In the genomic region with DNA sequence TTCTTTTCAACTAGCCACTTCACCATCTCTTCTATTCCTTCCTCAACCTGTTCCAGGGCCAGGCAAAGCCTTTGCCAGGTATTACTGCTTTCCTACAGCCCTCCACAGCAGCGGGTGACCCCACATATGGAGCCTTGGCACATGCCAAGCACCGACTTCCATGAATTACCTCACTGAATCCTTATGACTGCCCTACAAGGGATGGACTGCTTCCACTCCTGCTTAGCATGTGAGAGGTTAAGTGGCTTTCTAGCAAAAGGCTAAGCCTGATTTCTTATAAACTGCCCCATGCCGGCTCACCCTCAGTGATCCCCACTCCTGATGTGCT, we compare ENCODE assay signal across 14 cellular contexts. TPM values are rescaled to one million over a fixed set of nuclear protein-coding genes. Genes with fewer than 3 reads are reported as not detected.
DNase-seq lines count a peak whose midpoint lies in the region; ATAC-seq and TF ChIP-seq lines count a peak whose summit lies in the region.
"Had no signal": no experiment of that assay in that cellular context is flagged by ENCODE, and none has a peak within 500 bp of the region (broad histone marks: within the 10 kb centered on the region; RNA-seq: fewer than 3 reads in every experiment).

No MANE protein-coding gene starts in this region.

- ATAC-seq in right cardiac atrium, result peak in 1 of 2 donors; percentile 45
- no peak for ATAC-seq in activated CD8-positive, alpha-beta T cell treated with anti-CD3 and anti-CD28 coated beads, Interleukin-2, amount 10 ng/mL, durations not matched to agents 7 days and 5 days
- no peak for ATAC-seq in GM18861 (IDR thresholded peaks at IDR 0.05; ENCODE audit: unreplicated experiment)
- ATAC-seq: activated T-helper 17 cell treated with anti-CD3 and anti-CD28 coated beads, Interleukin-2, amount 50 U/mL, for 72 hours had no signal

- TF ChIP-seq CTCF in C4-2B (conservative IDR thresholded peaks at IDR 0.05) (no peak), brain microvascular endothelial cell (IDR thresholded peaks at IDR 0.05; ENCODE audit: low read depth, low read length, missing control alignments) (no peak), chondrocyte (IDR thresholded peaks at IDR 0.05) (no peak)

- POLR2A ChIA-PET in activated CD8-positive, alpha-beta T cell treated with anti-CD3 and anti-CD28 coated beads, Interleukin-2, amount 10 ng/mL, durations not matched to agents 7 days and 5 days (lab: Charles Lee), result no interaction called here

- no peak overlapping the region for H3K9ac ChIP-seq in skeletal muscle satellite cell (ENCODE audit: low read depth, low read length)

- H3K4me3 Mint-ChIP-seq in chondrocyte (ENCODE audit: unreplicated experiment), result no peak overlapping the region
- no peak overlapping the region for H3K4me3 Mint-ChIP-seq in activated CD8-positive, alpha-beta T cell treated with anti-CD3 and anti-CD28 coated beads, Interleukin-2, amount 10 ng/mL, durations not matched to agents 7 days and 5 days
- H3K4me3 Mint-ChIP-seq: activated CD4-positive, alpha-beta T cell treated with anti-CD3 and anti-CD28 coated beads, Interleukin-2, amount 10 ng/mL, durations not matched to agents 7 days and 5 days; activated T-helper 17 cell treated with anti-CD3 and anti-CD28 coated beads, Interleukin-2, amount 50 U/mL, for 72 hours had no signal

- no peaks in the 10 kb centered on the region for H3K36me3 ChIP-seq in brain microvascular endothelial cell (replicated peaks)
- no peaks in the 10 kb centered on the region for H3K36me3 ChIP-seq in skeletal muscle satellite cell (ENCODE audit: insufficient read depth, low read length)
- H3K36me3 ChIP-seq: MG63 had no signal

- in situ Hi-C loops in brain microvascular endothelial cell (cut with HindIII; ENCODE audit: low pct_ligation_motif_present, low sequenced_read_pairs), result no loop called here

- no peaks in the 10 kb centered on the region for H3K9me3 Mint-ChIP-seq in chondrocyte (ENCODE audit: low read depth)
- no peaks in the 10 kb centered on the region for H3K9me3 Mint-ChIP-seq in activated CD8-positive, alpha-beta T cell treated with anti-CD3 and anti-CD28 coated beads, Interleukin-2, amount 10 ng/mL, durations not matched to agents 7 days and 5 days (ENCODE audit: insufficient read depth)
- H3K9me3 Mint-ChIP-seq: activated CD4-positive, alpha-beta T cell treated with anti-CD3 and anti-CD28 coated beads, Interleukin-2, amount 10 ng/mL, durations not matched to agents 7 days and 5 days; activated T-helper 17 cell treated with anti-CD3 and anti-CD28 coated beads, Interleukin-2, amount 50 U/mL, for 72 hours; naive B cell had no signal

- no peak overlapping the region for H3K27ac Mint-ChIP-seq in chondrocyte (ENCODE audit: unreplicated experiment)
- H3K27ac Mint-ChIP-seq in activated CD8-positive, alpha-beta T cell treated with anti-CD3 and anti-CD28 coated beads, Interleukin-2, amount 10 ng/mL, durations not matched to agents 7 days and 5 days, result no peak overlapping the region
- H3K27ac Mint-ChIP-seq: activated CD4-positive, alpha-beta T cell treated with anti-CD3 and anti-CD28 coated beads, Interleukin-2, amount 10 ng/mL, durations not matched to agents 7 days and 5 days; activated T-helper 17 cell treated with anti-CD3 and anti-CD28 coated beads, Interleukin-2, amount 50 U/mL, for 72 hours; naive B cell had no signal

- peaks cover 12% of the 10 kb centered on the region for H3K4me1 Mint-ChIP-seq in chondrocyte (ENCODE audit: low read depth)
- H3K4me1 Mint-ChIP-seq in activated CD8-positive, alpha-beta T cell treated with anti-CD3 and anti-CD28 coated beads, Interleukin-2, amount 10 ng/mL, durations not matched to agents 7 days and 5 days (ENCODE audit: low read depth), result no peaks in the 10 kb centered on the region
- H3K4me1 Mint-ChIP-seq: activated CD4-positive, alpha-beta T cell treated with anti-CD3 and anti-CD28 coated beads, Interleukin-2, amount 10 ng/mL, durations not matched to agents 7 days and 5 days; activated T-helper 17 cell treated with anti-CD3 and anti-CD28 coated beads, Interleukin-2, amount 50 U/mL, for 72 hours; naive B cell had no signal

- CTCF ChIA-PET in activated CD8-positive, alpha-beta T cell treated with anti-CD3 and anti-CD28 coated beads, Interleukin-2, amount 10 ng/mL, durations not matched to agents 7 days and 5 days (lab: Charles Lee), result no interaction called here

- 54% methylated on average over 3 of the region's 3 CpGs for WGBS in right cardiac atrium

- H3K27ac ChIP-seq in C4-2B (peak overlapping the region; percentile 3; the same call in 1 of the 2 replicates), brain microvascular endothelial cell (peak overlapping the region; percentile 76), right cardiac atrium (ENCODE audit: low read length) (peak overlapping the region; percentile 93)

- H3K4me3 ChIP-seq in brain microvascular endothelial cell (ENCODE audit: low read depth, low read length), result no peak overlapping the region
- no peak overlapping the region for H3K4me3 ChIP-seq in right cardiac atrium (ENCODE audit: low read length)
- H3K4me3 ChIP-seq in skeletal muscle satellite cell (ENCODE audit: low read length), result no peak overlapping the region
- H3K4me3 ChIP-seq: MG63 had no signal

- no peaks in the 10 kb centered on the region for H3K27me3 ChIP-seq in brain microvascular endothelial cell (replicated peaks)
- no peaks in the 10 kb centered on the region for H3K27me3 ChIP-seq in right cardiac atrium (ENCODE audit: control insufficient read depth, insufficient read depth)
- no peaks in the 10 kb centered on the region for H3K27me3 ChIP-seq in skeletal muscle satellite cell (ENCODE audit: control insufficient read depth, insufficient read depth, low read length)
- H3K27me3 ChIP-seq: MG63 had no signal

- H3K4me2 ChIP-seq in skeletal muscle satellite cell (ENCODE audit: low read length), result peak overlapping the region; percentile 5

- H3K9me3 ChIP-seq in right cardiac atrium (ENCODE audit: control insufficient read depth, low read length) (no peaks in the 10 kb centered on the region), skeletal muscle satellite cell (replicated peaks; ENCODE audit: low read length) (no peaks in the 10 kb centered on the region)
- H3K9me3 ChIP-seq: MG63 had no signal

- no peaks in the 10 kb centered on the region for H3K36me3 Mint-ChIP-seq in chondrocyte (ENCODE audit: low read depth)
- H3K36me3 Mint-ChIP-seq in activated CD8-positive, alpha-beta T cell treated with anti-CD3 and anti-CD28 coated beads, Interleukin-2, amount 10 ng/mL, durations not matched to agents 7 days and 5 days (ENCODE audit: low read depth), result no peaks in the 10 kb centered on the region
- H3K36me3 Mint-ChIP-seq: naive B cell had no signal

- DNase-seq in brain microvascular endothelial cell (no peak), right cardiac atrium (no peak), SK-N-DZ (ENCODE audit: low spot score) (no peak), chondrocyte (ENCODE audit: low spot score) (no peak)
- DNase-seq in activated CD8-positive, alpha-beta T cell treated with anti-CD3 and anti-CD28 coated beads, Interleukin-2, amount 10 ng/mL, durations not matched to agents 7 days and 5 days, result no peak
- DNase-seq: activated CD4-positive, alpha-beta T cell treated with anti-CD3 and anti-CD28 coated beads, Interleukin-2, amount 10 ng/mL, durations not matched to agents 7 days and 5 days; naive B cell; OCI-M1; T-helper 9 cell had no signal

- H3K4me1 ChIP-seq in right cardiac atrium (ENCODE audit: control insufficient read depth, insufficient read depth, low read length) (peaks cover 26% of the 10 kb centered on the region), skeletal muscle satellite cell (ENCODE audit: control insufficient read depth, insufficient read depth, low read length) (peaks cover 11% of the 10 kb centered on the region)

- intact Hi-C loops in right cardiac atrium (cut with DNase I), result loop anchor here in 1 of 4 donors (10.0 kb wide), 1 partner anchor 90 kb away; no protein-coding TSS in a partner anchor

- peaks cover 2% of the 10 kb centered on the region for H3K27me3 Mint-ChIP-seq in chondrocyte (ENCODE audit: low read depth)
- H3K27me3 Mint-ChIP-seq in activated CD8-positive, alpha-beta T cell treated with anti-CD3 and anti-CD28 coated beads, Interleukin-2, amount 10 ng/mL, durations not matched to agents 7 days and 5 days (ENCODE audit: low read depth), result no peaks in the 10 kb centered on the region
- H3K27me3 Mint-ChIP-seq: activated T-helper 17 cell treated with anti-CD3 and anti-CD28 coated beads, Interleukin-2, amount 50 U/mL, for 72 hours; naive B cell had no signal

RNA-seq across cellular contexts. Expression of a gene that starts 44.0 kb away (rescaled TPM):
- total RNA-seq in right cardiac atrium (100 to 1,000 TPM; 159 to 227 (median 169) TPM), chondrocyte (94.1 to 113 TPM (median 110 TPM) in 3 replicates)
- 211 TPM for polyA plus RNA-seq in right cardiac atrium
- total RNA-seq in skeletal muscle satellite cell (2012; rRNA removed), result 11.7 and 14.0 TPM in 2 replicates
- polyA plus RNA-seq in SK-N-DZ (2014; cell fraction: cytosol; rRNA removed), result 1.4 and 1.8 TPM in 2 replicates
- polyA plus RNA-seq in SK-N-DZ (2014; cell fraction: nucleus; rRNA removed), result 0.59 TPM in 1 of 2 replicates, not detected in the other
- total RNA-seq in activated CD8-positive, alpha-beta T cell treated with anti-CD3 and anti-CD28 coated beads, Interleukin-2, amount 10 ng/mL, durations not matched to agents 7 days and 5 days, result 1 to 10 TPM; 9.4 to 9.5 TPM

Comparison
In these comparisons a context has a peak if more than half of its experiments do, and no peak if none do; other contexts are left out.
1. H3K27ac ChIP-seq: peak in every context shown above with its lines; median percentile 93 in right cardiac atrium; 76 in brain microvascular endothelial cell; 3 in C4-2B.